25 cellular contexts compared by ENCODE assay signal in the genomic region with DNA sequence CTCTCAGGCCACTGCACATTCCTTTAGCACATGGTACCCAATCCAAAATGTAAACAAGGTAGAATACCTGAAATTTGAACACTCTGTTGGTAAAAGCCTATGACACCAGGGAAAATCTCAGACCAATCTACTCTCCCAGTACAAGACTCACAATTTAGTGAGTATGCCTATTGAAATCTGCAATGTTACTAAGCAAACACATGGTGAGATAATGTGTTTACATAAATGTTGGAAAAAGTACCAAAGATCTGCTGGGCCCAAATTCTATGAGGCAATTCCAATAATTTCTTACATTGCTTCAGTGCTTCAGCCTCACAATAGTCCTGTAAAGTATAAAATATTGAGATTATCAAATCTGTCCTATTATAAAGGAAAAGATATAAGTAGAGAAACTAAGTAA.
"Had no signal": no experiment of that assay in that cellular context is flagged by ENCODE, and none has a peak within 500 bp of the region (broad histone marks: within the 10 kb centered on the region; RNA-seq: fewer than 3 reads in every experiment).

No MANE protein-coding gene starts in this region.

- H3K4me3 ChIP-seq: coronary artery, dorsolateral prefrontal cortex, mucosa of descending colon, spleen, tibial nerve had no signal

- ATAC-seq: effector memory CD8-positive, alpha-beta T cell; esophagus mucosa; foreskin keratinocyte; left ventricle myocardium superior; mucosa of descending colon; natural killer cell treated with Interleukin-12 subunit alpha and Interleukin-12 subunit beta and Interleukin-15 and Interleukin-18, amount 100 ng/mL, for 72 hours; right cardiac atrium had no signal

- FAIRE-seq: astrocyte, TTC549 had no signal

- H3K36me3 ChIP-seq: brain microvascular endothelial cell, spleen, tibial nerve had no signal

- DNase-seq: activated CD4-positive, alpha-beta T cell treated with anti-CD3 and anti-CD28 coated beads for 4 hours; activated CD4-positive, alpha-beta T cell treated with anti-CD3 and anti-CD28 coated beads, Interleukin-2, amount 50 U/mL, for 4 hours; activated CD8-positive, alpha-beta memory T cell treated with anti-CD3 and anti-CD28 coated beads for 24 hours; activated effector memory CD4-positive, alpha-beta T cell treated with anti-CD3 and anti-CD28 coated beads, Interleukin-2, amount 50 U/mL, for 16 hours; activated naive CD4-positive, alpha-beta T cell treated with anti-CD3 and anti-CD28 coated beads, Interleukin-2, amount 50 U/mL, for 16 hours; amniotic stem cell; brain microvascular endothelial cell; dorsolateral prefrontal cortex; effector memory CD8-positive, alpha-beta T cell; foreskin keratinocyte; left ventricle myocardium superior; mucosa of descending colon; posterior cingulate gyrus; right cardiac atrium; spleen; stimulated activated CD4-positive, alpha-beta T cell treated with anti-CD3 and anti-CD28 coated beads, Interleukin-2, amount 100 ng/mL, for 48 hours; stimulated activated naive CD4-positive, alpha-beta T cell treated with Interleukin-2 at 50 U/mL for 16 hours; T-helper 9 cell had no signal

- H3K4me1 ChIP-seq: foreskin keratinocyte, spleen, tibial nerve had no signal

- H3K27me3 ChIP-seq: brain microvascular endothelial cell, dorsolateral prefrontal cortex, foreskin keratinocyte, spleen, tibial nerve had no signal

- H3K27ac ChIP-seq: brain microvascular endothelial cell, coronary artery, dorsolateral prefrontal cortex, foreskin keratinocyte, spleen, tibial nerve, VCaP had no signal
